Comparison of ENCODE assay signal across 8 cellular contexts in genomic region chr20:62860391-62860923, GRCh38. TPM values are rescaled to one million over a fixed set of nuclear protein-coding genes. Genes with fewer than 3 reads are reported as not detected.
DNase-seq lines count a peak whose midpoint lies in the region; ATAC-seq, FAIRE-seq and TF ChIP-seq lines count a peak whose summit lies in the region.

No MANE protein-coding gene starts in this region.

- peaks cover 18% of the 10 kb centered on the region for H3K27me3 Mint-ChIP-seq in endothelial cell (ENCODE audit: unreplicated experiment)
- H3K27me3 Mint-ChIP-seq in neural crest cell (ENCODE audit: low read depth), result peaks cover 13% of the 10 kb centered on the region

- peak; percentile 49 for DNase-seq in 8988T
- peak; percentile 69 for DNase-seq in RPMI7951 (ENCODE audit: low read depth)
- no peak for DNase-seq in endothelial cell (ENCODE audit: low spot score)
- DNase-seq in neural crest cell (ENCODE audit: low read depth, low spot score), result no peak
- DNase-seq in GM19239 (ENCODE audit: insufficient read length, low spot score), result no peak
- DNase-seq in CD1c-positive myeloid dendritic cell (ENCODE audit: extremely low spot score), result no peak

- H3K36me3 ChIP-seq in ES-I3 (ENCODE audit: insufficient read depth, low read length), result peaks cover 4% of the 10 kb centered on the region; the same call in 1 of the 2 replicates

- peaks cover 8% of the 10 kb centered on the region; the same call in 1 of the 2 replicates for H3K4me1 ChIP-seq in ES-I3 (ENCODE audit: insufficient read depth, low read length)

- ATAC-seq in GM21447 (IDR thresholded peaks at IDR 0.05; ENCODE audit: unreplicated experiment), result no peak

- no peak for FAIRE-seq in GM19239 (lab: Jason Lieb, UNC)

- H3K36me3 Mint-ChIP-seq in endothelial cell (ENCODE audit: low read depth, unreplicated experiment) (peaks cover 20% of the 10 kb centered on the region), neural crest cell (ENCODE audit: low read depth) (peaks cover 4% of the 10 kb centered on the region)

- peak overlapping the region; percentile 94 for H3K4me3 Mint-ChIP-seq in endothelial cell (ENCODE audit: unreplicated experiment)
- H3K4me3 Mint-ChIP-seq in neural crest cell, result peak overlapping the region; percentile 75

- 0 out of 2 replicates have a peak, but pooled peaks cover 3% of the 10 kb centered on the region for H3K9me3 ChIP-seq in ES-I3 (ENCODE audit: control insufficient read depth, insufficient read depth, low read length)

- peak overlapping the region; percentile 67 for H3K27ac Mint-ChIP-seq in endothelial cell (ENCODE audit: unreplicated experiment)
- peak overlapping the region; percentile 75 for H3K27ac Mint-ChIP-seq in neural crest cell (ENCODE audit: unreplicated experiment)

- peak overlapping the region; percentile 50; the same call in 1 of the 2 replicates for H3K9ac ChIP-seq in ES-I3 (ENCODE audit: low read depth, low read length)

- no peak for TF ChIP-seq CTCF in endothelial cell (IDR thresholded peaks at IDR 0.05; ENCODE audit: unreplicated experiment)
- no peak for TF ChIP-seq CTCF in neural crest cell (conservative IDR thresholded peaks at IDR 0.05)

- H3K9me3 Mint-ChIP-seq in endothelial cell (ENCODE audit: unreplicated experiment) (peaks cover 3% of the 10 kb centered on the region), neural crest cell (no peaks in the 10 kb centered on the region)

- peaks cover 38% of the 10 kb centered on the region for H3K4me1 Mint-ChIP-seq in endothelial cell (ENCODE audit: unreplicated experiment)
- H3K4me1 Mint-ChIP-seq in neural crest cell, result peaks cover 22% of the 10 kb centered on the region

RNA-seq across cellular contexts. Expression of gene TCFL5, which starts 1.2 kb away (rescaled TPM):
- total RNA-seq in RPMI7951 (2014; rRNA removed; shearing (Covaris generic)), result 13.7 and 16.2 TPM in 2 replicates
- total RNA-seq in endothelial cell (ENCODE audit: unreplicated experiment) (30.9 TPM), neural crest cell (17.5 and 17.6 TPM in 2 replicates)

RNA-seq across cellular contexts. Expression of gene COL9A3, which starts 43.6 kb away (rescaled TPM):
- 4.1 and 5.9 TPM in 2 replicates for total RNA-seq in RPMI7951 (2014; rRNA removed; shearing (Covaris generic))
- total RNA-seq in endothelial cell (ENCODE audit: unreplicated experiment) (1.8 TPM), neural crest cell (3.8 and 4.6 TPM in 2 replicates)

RNA-seq across cellular contexts. Expression of gene OGFR, which starts 55.8 kb away (rescaled TPM):
- total RNA-seq in RPMI7951 (2014; rRNA removed; shearing (Covaris generic)), result 47.6 and 73.5 TPM in 2 replicates
- total RNA-seq in endothelial cell (ENCODE audit: unreplicated experiment) (27.6 TPM), neural crest cell (36.7 and 38.5 TPM in 2 replicates)

Comparison
In these comparisons a context has a peak if more than half of its experiments do, and no peak if none do; other contexts are left out.
1. DNase-seq: peak in 8988T (single experiment) and RPMI7951 (single experiment); none in endothelial cell (single experiment), neural crest cell (single experiment), GM19239 (single experiment) and CD1c-positive myeloid dendritic cell (single experiment).